Comparison of ENCODE assay signal across 18 cellular contexts in the genomic region with DNA sequence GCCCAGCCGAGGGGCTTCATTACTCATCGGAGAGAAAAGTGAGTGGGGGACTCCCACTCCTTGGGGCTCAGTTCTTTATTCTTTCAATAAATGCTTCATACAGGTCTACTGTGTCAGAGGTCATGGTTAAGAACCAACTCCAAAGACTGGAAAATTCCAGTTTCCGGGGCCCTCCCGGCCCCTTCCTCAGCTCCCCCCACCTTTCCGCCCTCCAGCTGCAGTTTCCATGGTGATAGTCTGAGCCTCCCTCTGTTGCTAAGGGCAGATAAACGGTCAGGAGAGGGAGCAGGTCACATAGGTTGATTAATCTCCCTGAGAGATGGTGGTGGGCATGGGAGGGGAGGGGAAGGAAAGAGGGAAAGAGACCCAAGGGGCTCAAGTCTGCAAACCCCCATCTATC.
"Had no signal": no experiment of that assay in that cellular context is flagged by ENCODE, and none has a peak within 500 bp of the region (broad histone marks: within the 10 kb centered on the region; RNA-seq: fewer than 3 reads in every experiment).

No MANE protein-coding gene starts in this region.

- H3K36me3 ChIP-seq: prostate gland, spleen, suprapubic skin, transverse colon, vagina had no signal

- H3K4me3 ChIP-seq: dorsolateral prefrontal cortex, lung, prostate gland, skin epidermis, spleen, suprapubic skin, transverse colon, vagina had no signal

- H3K27me3 ChIP-seq: suprapubic skin, transverse colon, vagina had no signal

- DNase-seq: dorsolateral prefrontal cortex; effector CD4-positive, alpha-beta T cell; natural killer cell; right cardiac atrium; spleen; stimulated activated CD4-positive, alpha-beta T cell treated with anti-CD3 and anti-CD28 coated beads, Interleukin-4, amount 100 ng/mL, for 4 hours; transverse colon had no signal

- H3K4me3 Mint-ChIP-seq: memory B cell; natural killer cell; neural crest cell; stimulated activated memory B cell treated with anti-CD40 and anti-IgM and Interleukin-4, amounts not matched to agents 10 μg/mL and 1 μg/mL and 100 μg/mL, for 72 hours; stimulated activated naive CD8-positive, alpha-beta T cell treated with anti-CD3 and anti-CD28 coated beads, Interleukin-15, Interleukin-2, amounts not matched to agents 100 ng/mL and 50 ng/mL, for 24 hours had no signal

- H3K27me3 Mint-ChIP-seq: stimulated activated memory B cell treated with anti-CD40 and anti-IgM and Interleukin-4, amounts not matched to agents 10 μg/mL and 1 μg/mL and 100 μg/mL, for 72 hours; stimulated activated naive CD8-positive, alpha-beta T cell treated with anti-CD3 and anti-CD28 coated beads, Interleukin-15, Interleukin-2, amounts not matched to agents 100 ng/mL and 50 ng/mL, for 24 hours had no signal

- ATAC-seq: left lobe of liver; natural killer cell; right cardiac atrium; stimulated activated memory B cell treated with anti-CD40 and anti-IgM and Interleukin-4, amounts not matched to agents 10 μg/mL and 1 μg/mL and 100 μg/mL, for 72 hours had no signal

- H3K4me1 ChIP-seq: parathyroid adenoma, prostate gland, spleen, suprapubic skin, transverse colon, vagina had no signal

- H3K27ac Mint-ChIP-seq: memory B cell; natural killer cell; stimulated activated memory B cell treated with anti-CD40 and anti-IgM and Interleukin-4, amounts not matched to agents 10 μg/mL and 1 μg/mL and 100 μg/mL, for 72 hours; stimulated activated naive CD8-positive, alpha-beta T cell treated with anti-CD3 and anti-CD28 coated beads, Interleukin-15, Interleukin-2, amounts not matched to agents 100 ng/mL and 50 ng/mL, for 24 hours had no signal

- H3K27ac ChIP-seq: parathyroid adenoma, prostate gland, skin epidermis, spleen, suprapubic skin, transverse colon, vagina had no signal

- H3K9me3 ChIP-seq: prostate gland, vagina had no signal

- H3K4me1 Mint-ChIP-seq: memory B cell; natural killer cell; neural crest cell; stimulated activated memory B cell treated with anti-CD40 and anti-IgM and Interleukin-4, amounts not matched to agents 10 μg/mL and 1 μg/mL and 100 μg/mL, for 72 hours had no signal
